Comparison of ENCODE assay signal across 27 cellular contexts in the genomic region with DNA sequence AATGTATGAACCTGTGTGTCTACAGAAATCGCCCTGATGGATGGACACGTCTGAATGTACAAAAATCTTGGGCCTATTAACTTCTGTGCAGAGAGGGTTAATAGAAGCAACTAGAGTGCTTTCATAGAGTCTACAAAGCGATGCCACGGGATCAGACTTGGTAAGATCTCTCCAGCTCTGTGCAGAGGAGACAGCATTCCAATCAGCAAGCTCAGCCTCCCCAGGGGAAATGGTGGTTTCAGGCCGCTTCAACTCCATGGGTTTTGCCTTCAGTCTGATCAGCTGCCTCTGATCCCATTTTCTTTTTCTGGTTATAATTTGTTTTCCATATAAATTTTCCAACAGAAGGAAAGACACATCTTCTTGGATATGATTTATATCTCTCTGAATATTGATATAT. TPM values are rescaled to one million over a fixed set of nuclear protein-coding genes. Genes with fewer than 3 reads are reported as not detected.
A peak's percentile ranks its signal among the peaks of the same experiment; 100 is the strongest.
DNase-seq lines count a peak whose midpoint lies in the region; ATAC-seq and TF ChIP-seq lines count a peak whose summit lies in the region.
"Had no signal": no experiment of that assay in that cellular context is flagged by ENCODE, and none has a peak within 500 bp of the region (broad histone marks: within the 10 kb centered on the region; RNA-seq: fewer than 3 reads in every experiment).

No MANE protein-coding gene starts in this region.

- intact Hi-C loops in Calu3 (cut with micrococcal nuclease; ENCODE audit: unreplicated experiment): loop anchor here (10.0 kb wide), 1 partner anchor 817 kb away; no protein-coding TSS in a partner anchor
- intact Hi-C loops in sciatic nerve (cut with DNase I): no loop called here

- BruUV-seq in Calu3 (replicated peaks; lab: Mats Ljungman, UMichigan): no TSS peak

- H3K27me3 Mint-ChIP-seq in Calu3 (ENCODE audit: unreplicated experiment) (no peaks in the 10 kb centered on the region), WTC11 (ENCODE audit: low read depth) (no peaks in the 10 kb centered on the region)
- H3K27me3 Mint-ChIP-seq: activated CD4-positive, alpha-beta T cell treated with anti-CD3 and anti-CD28 coated beads, Interleukin-2, amount 10 ng/mL, durations not matched to agents 7 days and 5 days; activated naive CD8-positive, alpha-beta T cell treated with anti-CD3 and anti-CD28 coated beads for 36 hours; effector memory CD8-positive, alpha-beta T cell had no signal

- H3K4me3 ChIP-seq in fibroblast of mammary gland (ENCODE audit: control insufficient read depth, low read depth, low read length): no peak overlapping the region
- H3K4me3 ChIP-seq: lung, pancreas, SJCRH30, spleen, tibial artery had no signal

- H3K36me3 Mint-ChIP-seq in Calu3 (ENCODE audit: insufficient read depth, unreplicated experiment): peaks cover 5% of the 10 kb centered on the region
- no peaks in the 10 kb centered on the region for H3K36me3 Mint-ChIP-seq in WTC11
- H3K36me3 Mint-ChIP-seq: activated naive CD8-positive, alpha-beta T cell treated with anti-CD3 and anti-CD28 coated beads for 36 hours had no signal

- TF ChIP-seq CTCF in Calu3 (IDR thresholded peaks at IDR 0.05; ENCODE audit: unreplicated experiment): no peak
- TF ChIP-seq CTCF in fibroblast of mammary gland (conservative IDR thresholded peaks at IDR 0.05; ENCODE audit: control insufficient read depth, insufficient read depth, low read depth, low read length): no peak
- no peak for TF ChIP-seq CTCF in WTC11 (IDR thresholded peaks at IDR 0.05)

- H3K4me3 Mint-ChIP-seq in Calu3 (ENCODE audit: low read depth, unreplicated experiment) (no peak overlapping the region), WTC11 (no peak overlapping the region)
- H3K4me3 Mint-ChIP-seq: activated CD4-positive, alpha-beta T cell treated with anti-CD3 and anti-CD28 coated beads, Interleukin-2, amount 10 ng/mL, durations not matched to agents 7 days and 5 days; activated naive CD8-positive, alpha-beta T cell treated with anti-CD3 and anti-CD28 coated beads for 36 hours; effector memory CD8-positive, alpha-beta T cell; nephron had no signal

- H3K4me1 Mint-ChIP-seq in Calu3 (ENCODE audit: low read depth, unreplicated experiment) (peaks cover 38% of the 10 kb centered on the region), WTC11 (peaks cover 21% of the 10 kb centered on the region)
- H3K4me1 Mint-ChIP-seq: activated CD4-positive, alpha-beta T cell treated with anti-CD3 and anti-CD28 coated beads, Interleukin-2, amount 10 ng/mL, durations not matched to agents 7 days and 5 days; activated naive CD8-positive, alpha-beta T cell treated with anti-CD3 and anti-CD28 coated beads for 36 hours had no signal

- POLR2A ChIA-PET in WTC11 (lab: Charles Lee): no interaction called here

- H3K9me3 Mint-ChIP-seq in Calu3 (ENCODE audit: low read depth, unreplicated experiment) (no peaks in the 10 kb centered on the region), WTC11 (peaks cover 8% of the 10 kb centered on the region)
- H3K9me3 Mint-ChIP-seq: activated CD4-positive, alpha-beta T cell treated with anti-CD3 and anti-CD28 coated beads, Interleukin-2, amount 10 ng/mL, durations not matched to agents 7 days and 5 days; activated naive CD8-positive, alpha-beta T cell treated with anti-CD3 and anti-CD28 coated beads for 36 hours; effector memory CD8-positive, alpha-beta T cell; nephron had no signal

- no peak for DNase-seq in Calu3
- peak; percentile 85 for DNase-seq in NCI-H526 treated with DMSO at 0.1 percent for 48 hours (lab: John Stamatoyannopoulos, UW)
- DNase-seq in fibroblast of mammary gland (ENCODE audit: low read depth): peak; percentile 77
- no peak for DNase-seq in sciatic nerve (ENCODE audit: low spot score)
- DNase-seq in activated gamma-delta T cell (lab: John Stamatoyannopoulos, UW): no peak
- DNase-seq in WTC11 (ENCODE audit: low spot score): no peak
- DNase-seq: activated CD4-positive, alpha-beta T cell treated with anti-CD3 and anti-CD28 coated beads, Interleukin-2, amount 10 ng/mL, durations not matched to agents 7 days and 5 days; activated effector memory CD4-positive, alpha-beta T cell treated with anti-CD3 and anti-CD28 coated beads, Interleukin-2, amount 50 U/mL, for 16 hours; activated naive CD8-positive, alpha-beta T cell treated with anti-CD3 and anti-CD28 coated beads for 36 hours; activated T-cell treated with anti-CD3 and anti-CD28 coated beads, Interleukin-2, amount 50 U/mL, for 1 hour; BE2C; caudate nucleus; COR-L47; effector memory CD8-positive, alpha-beta T cell; Kasumi-1; MV-4-11; NCI-H1436 treated with DMSO at 0.1 percent for 48 hours; pancreas; SJCRH30; spleen; tibial artery had no signal

- CTCF ChIA-PET in Calu3 (lab: Charles Lee) (interaction anchor here (0.6 kb wide), 1 partner anchor 23 kb away, joined by 3 read pairs; no protein-coding TSS in a partner anchor), WTC11 (lab: Charles Lee) (interaction anchor here (1.1 to 2.1 kb wide), 2 partner anchors 15 to 17 kb away, joined by 3 to 9 read pairs; no protein-coding TSS in a partner anchor)

- H3K27ac Mint-ChIP-seq in Calu3 (ENCODE audit: unreplicated experiment) (peak overlapping the region; percentile 29), WTC11 (no peak overlapping the region)
- H3K27ac Mint-ChIP-seq: activated CD4-positive, alpha-beta T cell treated with anti-CD3 and anti-CD28 coated beads, Interleukin-2, amount 10 ng/mL, durations not matched to agents 7 days and 5 days; activated naive CD8-positive, alpha-beta T cell treated with anti-CD3 and anti-CD28 coated beads for 36 hours; effector memory CD8-positive, alpha-beta T cell had no signal

- ATAC-seq in sciatic nerve (peak; percentile 65), GM18873 (IDR thresholded peaks at IDR 0.05; ENCODE audit: low FRiP score, unreplicated experiment) (no peak), GM19452 (IDR thresholded peaks at IDR 0.05; ENCODE audit: unreplicated experiment) (no peak), WTC11 (no peak)
- ATAC-seq: effector memory CD8-positive, alpha-beta T cell had no signal

TF ChIP-seq in WTC11, 78 proteins besides CTCF, POLR2A, EP300 and RAD21 (continues in another document):
- TF ChIP-seq, protein P1, sequence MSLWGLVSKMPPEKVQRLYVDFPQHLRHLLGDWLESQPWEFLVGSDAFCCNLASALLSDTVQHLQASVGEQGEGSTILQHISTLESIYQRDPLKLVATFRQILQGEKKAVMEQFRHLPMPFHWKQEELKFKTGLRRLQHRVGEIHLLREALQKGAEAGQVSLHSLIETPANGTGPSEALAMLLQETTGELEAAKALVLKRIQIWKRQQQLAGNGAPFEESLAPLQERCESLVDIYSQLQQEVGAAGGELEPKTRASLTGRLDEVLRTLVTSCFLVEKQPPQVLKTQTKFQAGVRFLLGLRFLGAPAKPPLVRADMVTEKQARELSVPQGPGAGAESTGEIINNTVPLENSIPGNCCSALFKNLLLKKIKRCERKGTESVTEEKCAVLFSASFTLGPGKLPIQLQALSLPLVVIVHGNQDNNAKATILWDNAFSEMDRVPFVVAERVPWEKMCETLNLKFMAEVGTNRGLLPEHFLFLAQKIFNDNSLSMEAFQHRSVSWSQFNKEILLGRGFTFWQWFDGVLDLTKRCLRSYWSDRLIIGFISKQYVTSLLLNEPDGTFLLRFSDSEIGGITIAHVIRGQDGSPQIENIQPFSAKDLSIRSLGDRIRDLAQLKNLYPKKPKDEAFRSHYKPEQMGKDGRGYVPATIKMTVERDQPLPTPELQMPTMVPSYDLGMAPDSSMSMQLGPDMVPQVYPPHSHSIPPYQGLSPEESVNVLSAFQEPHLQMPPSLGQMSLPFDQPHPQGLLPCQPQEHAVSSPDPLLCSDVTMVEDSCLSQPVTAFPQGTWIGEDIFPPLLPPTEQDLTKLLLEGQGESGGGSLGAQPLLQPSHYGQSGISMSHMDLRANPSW (CRISPR knock-in tag; conservative IDR thresholded peaks at IDR 0.05; ENCODE audit: low read depth): no peak
- TF ChIP-seq ZNF219 (CRISPR knock-in tag; IDR thresholded peaks at IDR 0.05; ENCODE audit: borderline replicate concordance) (no peak), ESRRA (CRISPR knock-in tag; IDR thresholded peaks at IDR 0.05; ENCODE audit: borderline replicate concordance) (no peak), CDX4 (CRISPR knock-in tag; IDR thresholded peaks at IDR 0.05; ENCODE audit: borderline replicate concordance) (no peak), GRHL2 (CRISPR knock-in tag; IDR thresholded peaks at IDR 0.05; ENCODE audit: insufficient replicate concordance, severe bottlenecking) (no peak), NFATC4 (CRISPR knock-in tag; IDR thresholded peaks at IDR 0.05) (no peak), MXD4 (CRISPR knock-in tag; IDR thresholded peaks at IDR 0.05; ENCODE audit: borderline replicate concordance) (no peak)
- TF ChIP-seq, protein P2, sequence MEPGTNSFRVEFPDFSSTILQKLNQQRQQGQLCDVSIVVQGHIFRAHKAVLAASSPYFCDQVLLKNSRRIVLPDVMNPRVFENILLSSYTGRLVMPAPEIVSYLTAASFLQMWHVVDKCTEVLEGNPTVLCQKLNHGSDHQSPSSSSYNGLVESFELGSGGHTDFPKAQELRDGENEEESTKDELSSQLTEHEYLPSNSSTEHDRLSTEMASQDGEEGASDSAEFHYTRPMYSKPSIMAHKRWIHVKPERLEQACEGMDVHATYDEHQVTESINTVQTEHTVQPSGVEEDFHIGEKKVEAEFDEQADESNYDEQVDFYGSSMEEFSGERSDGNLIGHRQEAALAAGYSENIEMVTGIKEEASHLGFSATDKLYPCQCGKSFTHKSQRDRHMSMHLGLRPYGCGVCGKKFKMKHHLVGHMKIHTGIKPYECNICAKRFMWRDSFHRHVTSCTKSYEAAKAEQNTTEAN (CRISPR knock-in tag; IDR thresholded peaks at IDR 0.05): no peak

RNA-seq across cellular contexts. Expression of gene COBL, which starts 35.1 kb away (rescaled TPM):
- 48.1 and 49.9 TPM in 2 replicates for total RNA-seq in Calu3 (2022)
- total RNA-seq in sciatic nerve: 17.0 TPM
- 36.5 to 49.8 TPM (median 48.1 TPM) in 3 replicates for total RNA-seq in WTC11 (2021)
- total RNA-seq: activated CD4-positive, alpha-beta T cell treated with anti-CD3 and anti-CD28 coated beads, Interleukin-2, amount 10 ng/mL, durations not matched to agents 7 days and 5 days; activated naive CD8-positive, alpha-beta T cell treated with anti-CD3 and anti-CD28 coated beads for 36 hours; G401; RPMI7951 had no signal

Comparison
In these comparisons a context has a peak if more than half of its experiments do, and no peak if none do; other contexts are left out.
1. DNase-seq: peak in NCI-H526 treated with DMSO at 0.1 percent for 48 hours (single experiment) and fibroblast of mammary gland (single experiment); none in Calu3 (single experiment), sciatic nerve (single experiment), activated gamma-delta T cell (single experiment) and WTC11 (single experiment).